ENCODE assay signal across 12 cellular contexts in the genomic region with DNA sequence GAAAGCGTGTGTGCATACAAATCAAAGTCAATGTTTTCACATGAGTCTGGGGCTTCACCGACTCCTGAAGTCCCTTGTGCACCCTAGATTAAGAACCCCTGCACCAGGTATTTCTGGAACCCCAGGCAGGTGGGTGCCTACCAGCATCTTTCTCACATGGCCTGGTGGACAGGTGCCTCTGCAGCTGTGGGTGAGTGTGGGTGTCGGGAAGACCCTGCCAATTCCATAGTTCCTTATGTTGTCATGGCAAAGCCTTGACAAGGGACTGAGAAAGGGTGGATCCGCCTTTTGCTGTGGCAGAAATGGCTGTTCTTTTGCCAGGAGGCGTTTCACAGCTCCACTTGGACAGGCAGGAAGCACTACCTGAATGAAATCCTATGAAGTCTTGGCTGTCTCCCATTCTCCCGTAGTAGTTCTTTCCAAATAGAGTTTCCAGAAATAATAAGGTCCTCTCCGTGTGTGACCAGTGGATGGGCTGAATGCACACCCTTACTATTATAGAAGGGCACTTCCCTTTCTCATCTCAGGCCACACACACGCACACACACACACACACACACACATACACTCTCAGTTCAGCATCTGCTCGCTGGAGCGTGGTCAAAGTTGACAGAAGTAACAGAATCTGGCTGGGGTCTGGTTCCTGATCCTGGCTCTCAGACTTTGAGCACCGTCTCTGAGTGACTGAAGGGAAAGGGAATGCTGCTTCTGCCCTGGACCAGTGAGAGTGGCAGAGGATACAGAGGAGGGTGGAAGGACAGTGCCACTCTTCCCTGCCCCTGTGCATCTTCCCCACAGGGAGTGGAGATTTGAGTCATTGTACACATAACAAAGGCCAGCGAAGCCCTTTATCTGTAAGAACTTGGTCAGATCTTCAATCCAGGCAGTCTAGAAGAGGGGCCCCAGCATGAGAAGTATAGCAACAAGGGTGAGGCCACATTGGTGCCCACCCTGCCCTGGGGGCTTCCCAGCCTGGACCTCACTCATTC. TPM values are rescaled to one million over a fixed set of nuclear protein-coding genes. Genes with fewer than 3 reads are reported as not detected.
DNase-seq lines count a peak whose midpoint lies in the region; ATAC-seq and TF ChIP-seq lines count a peak whose summit lies in the region.
"Had no signal": no experiment of that assay in that cellular context is flagged by ENCODE, and none has a peak within 500 bp of the region (broad histone marks: within the 10 kb centered on the region; RNA-seq: fewer than 3 reads in every experiment).

No MANE protein-coding gene starts in this region.

- H3K9me3 Mint-ChIP-seq in activated T-helper 2 cell treated with anti-CD3 and anti-CD28 coated beads, Interferon-gamma antibody, Interleukin-2, Interleukin-4, amounts not matched to agents 10 μg/mL and 5 μg/mL and 100 μg/mL, durations not matched to agents 14 hours and 24 hours and 36 hours, result no peaks in the 10 kb centered on the region

- TF ChIP-seq EP300 in Ishikawa (IDR thresholded peaks at IDR 0.05; ENCODE audit: borderline replicate concordance), result no peak

- intact Hi-C loops in activated T-helper 2 cell treated with anti-CD3 and anti-CD28 coated beads, Interferon-gamma antibody, Interleukin-2, Interleukin-4, amounts not matched to agents 10 μg/mL and 5 μg/mL and 100 μg/mL, durations not matched to agents 14 hours and 24 hours and 36 hours (cut with micrococcal nuclease), result no loop called here
- intact Hi-C loops in left lung (cut with DNase I), result no loop called here

- H3K4me3 ChIP-seq in BE2C (ENCODE audit: low read depth, low read length), result no peak overlapping the region
- no peak overlapping the region for H3K4me3 ChIP-seq in left lung
- H3K4me3 ChIP-seq: ovary, thoracic aorta had no signal

- no peak for TF ChIP-seq RAD21 in Ishikawa (IDR thresholded peaks at IDR 0.05; ENCODE audit: low read depth)

- H3K27me3 ChIP-seq in BE2C, result no peaks in the 10 kb centered on the region
- no peaks in the 10 kb centered on the region for H3K27me3 ChIP-seq in left lung
- H3K27me3 ChIP-seq: ovary had no signal

- H3K36me3 ChIP-seq in BE2C (peaks cover 74% of the 10 kb centered on the region), left lung (peaks cover 0 to 78% of the 10 kb centered on the region in 2 donors)
- H3K36me3 ChIP-seq: ovary had no signal

- H3K27me3 Mint-ChIP-seq in activated T-helper 2 cell treated with anti-CD3 and anti-CD28 coated beads, Interferon-gamma antibody, Interleukin-2, Interleukin-4, amounts not matched to agents 10 μg/mL and 5 μg/mL and 100 μg/mL, durations not matched to agents 14 hours and 24 hours and 36 hours (ENCODE audit: low read depth), result no peaks in the 10 kb centered on the region

- ATAC-seq in HG03571 (IDR thresholded peaks at IDR 0.05; ENCODE audit: unreplicated experiment) (no peak), left lung (no peak)

- H3K9me3 ChIP-seq in BE2C (no peaks in the 10 kb centered on the region), left lung (no peaks in the 10 kb centered on the region)
- H3K9me3 ChIP-seq: ovary, thoracic aorta had no signal

- H3K4me3 Mint-ChIP-seq in activated T-helper 2 cell treated with anti-CD3 and anti-CD28 coated beads, Interferon-gamma antibody, Interleukin-2, Interleukin-4, amounts not matched to agents 10 μg/mL and 5 μg/mL and 100 μg/mL, durations not matched to agents 14 hours and 24 hours and 36 hours (ENCODE audit: low read depth), result no peak overlapping the region

- no peak overlapping the region for H3K27ac ChIP-seq in left lung
- H3K27ac ChIP-seq: ovary, thoracic aorta had no signal

- H3K4me1 Mint-ChIP-seq in activated T-helper 2 cell treated with anti-CD3 and anti-CD28 coated beads, Interferon-gamma antibody, Interleukin-2, Interleukin-4, amounts not matched to agents 10 μg/mL and 5 μg/mL and 100 μg/mL, durations not matched to agents 14 hours and 24 hours and 36 hours (ENCODE audit: low read depth), result peaks cover 1% of the 10 kb centered on the region

- no peak overlapping the region for H3K27ac Mint-ChIP-seq in activated T-helper 2 cell treated with anti-CD3 and anti-CD28 coated beads, Interferon-gamma antibody, Interleukin-2, Interleukin-4, amounts not matched to agents 10 μg/mL and 5 μg/mL and 100 μg/mL, durations not matched to agents 14 hours and 24 hours and 36 hours

- TF ChIP-seq CTCF in BE2C (IDR thresholded peaks at IDR 0.05; ENCODE audit: low read depth, low read length) (no peak), left lung (IDR thresholded peaks at IDR 0.05) (no peak)

- H3K4me1 ChIP-seq in BE2C (peaks cover 38% of the 10 kb centered on the region), left lung (no peaks in the 10 kb centered on the region)

- H3K36me3 Mint-ChIP-seq in activated T-helper 2 cell treated with anti-CD3 and anti-CD28 coated beads, Interferon-gamma antibody, Interleukin-2, Interleukin-4, amounts not matched to agents 10 μg/mL and 5 μg/mL and 100 μg/mL, durations not matched to agents 14 hours and 24 hours and 36 hours (ENCODE audit: low read depth), result peaks cover 50% of the 10 kb centered on the region

- DNase-seq in BE2C (peak; percentile 66), GM19240 (ENCODE audit: insufficient read length, low spot score) (peak; percentile 41), glomerular visceral epithelial cell (ENCODE audit: extremely low spot score) (peak; percentile 28), NCI-H2029 (lab: John Stamatoyannopoulos, UW) (no peak), left lung (no peak)
- DNase-seq in activated T-helper 2 cell treated with anti-CD3 and anti-CD28 coated beads, Interferon-gamma antibody, Interleukin-2, Interleukin-4, amounts not matched to agents 10 μg/mL and 5 μg/mL and 100 μg/mL, durations not matched to agents 14 hours and 24 hours and 36 hours (ENCODE audit: low spot score), result no peak
- DNase-seq: H7, NCI-H1930, ovary had no signal

TF ChIP-seq in Ishikawa, 13 proteins besides CTCF, POLR2A, EP300 and RAD21:
- no peak for TF ChIP-seq TCF12 (IDR thresholded peaks at IDR 0.05; ENCODE audit: low read depth)
- TF ChIP-seq, protein P1, sequence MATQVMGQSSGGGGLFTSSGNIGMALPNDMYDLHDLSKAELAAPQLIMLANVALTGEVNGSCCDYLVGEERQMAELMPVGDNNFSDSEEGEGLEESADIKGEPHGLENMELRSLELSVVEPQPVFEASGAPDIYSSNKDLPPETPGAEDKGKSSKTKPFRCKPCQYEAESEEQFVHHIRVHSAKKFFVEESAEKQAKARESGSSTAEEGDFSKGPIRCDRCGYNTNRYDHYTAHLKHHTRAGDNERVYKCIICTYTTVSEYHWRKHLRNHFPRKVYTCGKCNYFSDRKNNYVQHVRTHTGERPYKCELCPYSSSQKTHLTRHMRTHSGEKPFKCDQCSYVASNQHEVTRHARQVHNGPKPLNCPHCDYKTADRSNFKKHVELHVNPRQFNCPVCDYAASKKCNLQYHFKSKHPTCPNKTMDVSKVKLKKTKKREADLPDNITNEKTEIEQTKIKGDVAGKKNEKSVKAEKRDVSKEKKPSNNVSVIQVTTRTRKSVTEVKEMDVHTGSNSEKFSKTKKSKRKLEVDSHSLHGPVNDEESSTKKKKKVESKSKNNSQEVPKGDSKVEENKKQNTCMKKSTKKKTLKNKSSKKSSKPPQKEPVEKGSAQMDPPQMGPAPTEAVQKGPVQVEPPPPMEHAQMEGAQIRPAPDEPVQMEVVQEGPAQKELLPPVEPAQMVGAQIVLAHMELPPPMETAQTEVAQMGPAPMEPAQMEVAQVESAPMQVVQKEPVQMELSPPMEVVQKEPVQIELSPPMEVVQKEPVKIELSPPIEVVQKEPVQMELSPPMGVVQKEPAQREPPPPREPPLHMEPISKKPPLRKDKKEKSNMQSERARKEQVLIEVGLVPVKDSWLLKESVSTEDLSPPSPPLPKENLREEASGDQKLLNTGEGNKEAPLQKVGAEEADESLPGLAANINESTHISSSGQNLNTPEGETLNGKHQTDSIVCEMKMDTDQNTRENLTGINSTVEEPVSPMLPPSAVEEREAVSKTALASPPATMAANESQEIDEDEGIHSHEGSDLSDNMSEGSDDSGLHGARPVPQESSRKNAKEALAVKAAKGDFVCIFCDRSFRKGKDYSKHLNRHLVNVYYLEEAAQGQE (IDR thresholded peaks at IDR 0.05; ENCODE audit: low read depth), result peak; percentile 76
- TF ChIP-seq, protein P2, sequence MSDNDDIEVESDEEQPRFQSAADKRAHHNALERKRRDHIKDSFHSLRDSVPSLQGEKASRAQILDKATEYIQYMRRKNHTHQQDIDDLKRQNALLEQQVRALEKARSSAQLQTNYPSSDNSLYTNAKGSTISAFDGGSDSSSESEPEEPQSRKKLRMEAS (IDR thresholded peaks at IDR 0.05), result no peak
- TF ChIP-seq, protein P3, sequence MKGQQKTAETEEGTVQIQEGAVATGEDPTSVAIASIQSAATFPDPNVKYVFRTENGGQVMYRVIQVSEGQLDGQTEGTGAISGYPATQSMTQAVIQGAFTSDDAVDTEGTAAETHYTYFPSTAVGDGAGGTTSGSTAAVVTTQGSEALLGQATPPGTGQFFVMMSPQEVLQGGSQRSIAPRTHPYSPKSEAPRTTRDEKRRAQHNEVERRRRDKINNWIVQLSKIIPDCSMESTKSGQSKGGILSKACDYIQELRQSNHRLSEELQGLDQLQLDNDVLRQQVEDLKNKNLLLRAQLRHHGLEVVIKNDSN (IDR thresholded peaks at IDR 0.05), result no peak

RNA-seq across cellular contexts. Expression of a gene that starts 38.7 kb away (rescaled TPM):
- 48.9 TPM for polyA plus RNA-seq in BE2C (2012; ENCODE audit: insufficient read depth, insufficient read length, low read depth)
- total RNA-seq in activated T-helper 2 cell treated with anti-CD3 and anti-CD28 coated beads, Interferon-gamma antibody, Interleukin-2, Interleukin-4, amounts not matched to agents 10 μg/mL and 5 μg/mL and 100 μg/mL, durations not matched to agents 14 hours and 24 hours and 36 hours, result 29.0 and 32.3 TPM in 2 replicates
- total RNA-seq in left lung, result 10 to 100 TPM; 30.3 to 44.8 TPM

Comparison
In these comparisons a context has a peak if more than half of its experiments do, and no peak if none do; other contexts are left out.
1. DNase-seq: peak in BE2C (single experiment), GM19240 (single experiment) and glomerular visceral epithelial cell (single experiment); none in NCI-H2029 (single experiment), activated T-helper 2 cell treated with anti-CD3 and anti-CD28 coated beads, Interferon-gamma antibody, Interleukin-2, Interleukin-4, amounts not matched to agents 10 μg/mL and 5 μg/mL and 100 μg/mL, durations not matched to agents 14 hours and 24 hours and 36 hours (single experiment) and left lung (0 of 2).